ENCODE assay signal across 26 cellular contexts in genomic region chr6:40904583-40905194, GRCh38.
"Had no signal": no experiment of that assay in that cellular context is flagged by ENCODE, and none has a peak within 500 bp of the region (broad histone marks: within the 10 kb centered on the region; RNA-seq: fewer than 3 reads in every experiment).

No MANE protein-coding gene starts in this region.

- H3K36me3 ChIP-seq: adrenal gland, breast epithelium had no signal

- H3K27ac ChIP-seq: adrenal gland, body of pancreas, breast epithelium, RWPE1 had no signal

- H3K9me3 ChIP-seq: adrenal gland, body of pancreas, breast epithelium had no signal

- H3K4me3 ChIP-seq: adrenal gland, body of pancreas, breast epithelium had no signal

- DNase-seq: activated CD4-positive, alpha-beta T cell treated with anti-CD3 and anti-CD28 coated beads, Interleukin-2, amount 10 ng/mL, durations not matched to agents 24 days and 14 days; activated CD4-positive, alpha-beta T cell treated with anti-CD3 and anti-CD28 coated beads, Interleukin-2, amount 50 U/mL, for 4 hours; activated CD8-positive, alpha-beta T cell treated with anti-CD3 and anti-CD28 coated beads for 36 hours; activated gamma-delta T cell; activated naive CD4-positive, alpha-beta T cell treated with anti-CD3 and anti-CD28 coated beads for 36 hours; activated T-cell treated with anti-CD3 and anti-CD28 coated beads, Interleukin-2, amount 50 U/mL, for 1 hour; activated T-cell treated with anti-CD3 and anti-CD28 coated beads, Interleukin-2, amount 50 U/mL, for 72 hours; adrenal gland; body of pancreas; NCI-H1048; NCI-H1105 treated with DMSO at 0.1 percent for 48 hours; NCI-H1436; NCI-H1694; NCI-H1930; NCI-H2081 treated with DMSO at 0.1 percent for 48 hours; NCI-H345; NCI-H524 treated with DMSO at 0.1 percent for 48 hours; T1000 had no signal

- ATAC-seq: activated CD8-positive, alpha-beta T cell treated with anti-CD3 and anti-CD28 coated beads for 36 hours; activated naive CD4-positive, alpha-beta T cell treated with anti-CD3 and anti-CD28 coated beads, Interleukin-2, amount 50 U/mL, for 72 hours; activated T-cell treated with anti-CD3 and anti-CD28 coated beads, Interleukin-2, amount 50 U/mL, for 72 hours; activated T-helper 17 cell treated with anti-CD3 and anti-CD28 coated beads, Interleukin-2, amount 50 U/mL, for 72 hours; body of pancreas; Right ventricle myocardium inferior had no signal

- H3K27me3 ChIP-seq: adrenal gland, body of pancreas, breast epithelium had no signal

- FAIRE-seq: astrocyte, RCC 7860, TTC549 had no signal
